In genomic region chr14:61463664-61464063, GRCh38 we compare ENCODE assay signal across 22 cellular contexts.
DNase-seq lines count a peak whose midpoint lies in the region; ATAC-seq and TF ChIP-seq lines count a peak whose summit lies in the region.
"Had no signal": no experiment of that assay in that cellular context is flagged by ENCODE, and none has a peak within 500 bp of the region (broad histone marks: within the 10 kb centered on the region; RNA-seq: fewer than 3 reads in every experiment).

No MANE protein-coding gene starts in this region.

- no peak overlapping the region for H3K4me3 ChIP-seq in left ventricle myocardium inferior
- no peak overlapping the region for H3K4me3 ChIP-seq in PC-9
- H3K4me3 ChIP-seq in uterus, result no peak overlapping the region
- H3K4me3 ChIP-seq: GM12878, K562, ovary, right atrium auricular region, upper lobe of left lung had no signal

- H4K20me1 ChIP-seq in PC-9 (ENCODE audit: insufficient read depth), result no peaks in the 10 kb centered on the region

- peak overlapping the region; percentile 71 for H3K27ac Mint-ChIP-seq in central memory CD8-positive, alpha-beta T cell (ENCODE audit: low read depth)
- H3K27ac Mint-ChIP-seq: activated CD4-positive, alpha-beta memory T cell treated with anti-CD3 and anti-CD28 coated beads, Interleukin-2, amount 10 ng/mL, durations not matched to agents 7 days and 5 days; natural killer cell treated with Interleukin-12 subunit alpha and Interleukin-12 subunit beta and Interleukin-15 and Interleukin-18, amount 100 ng/mL, for 72 hours had no signal

- H3K36me3 Mint-ChIP-seq in central memory CD8-positive, alpha-beta T cell (ENCODE audit: insufficient read depth), result peaks cover 82% of the 10 kb centered on the region

- H3K4me2 ChIP-seq in PC-9, result no peak overlapping the region

- H3K27me3 ChIP-seq in left ventricle myocardium inferior (ENCODE audit: low read depth), result no peaks in the 10 kb centered on the region
- H3K27me3 ChIP-seq in PC-9 (ENCODE audit: insufficient read depth, low read depth), result no peaks in the 10 kb centered on the region
- no peaks in the 10 kb centered on the region for H3K27me3 ChIP-seq in uterus
- H3K27me3 ChIP-seq: ovary, right atrium auricular region, upper lobe of left lung had no signal

- no TSS peak for BruUV-seq in PC-9 (replicated peaks; lab: Mats Ljungman, UMichigan)

- no peaks in the 10 kb centered on the region for H3K27me3 Mint-ChIP-seq in central memory CD8-positive, alpha-beta T cell
- H3K27me3 Mint-ChIP-seq: activated CD4-positive, alpha-beta memory T cell treated with anti-CD3 and anti-CD28 coated beads, Interleukin-2, amount 10 ng/mL, durations not matched to agents 7 days and 5 days; natural killer cell treated with Interleukin-12 subunit alpha and Interleukin-12 subunit beta and Interleukin-15 and Interleukin-18, amount 100 ng/mL, for 72 hours had no signal

- H3K36me3 ChIP-seq in left ventricle myocardium inferior (peaks cover 3% of the 10 kb centered on the region), PC-9 (ENCODE audit: low read depth) (peaks cover 5% of the 10 kb centered on the region; the same call in 1 of the 2 replicates), uterus (no peaks in the 10 kb centered on the region)
- H3K36me3 ChIP-seq: ovary, right atrium auricular region had no signal

- peaks cover 5% of the 10 kb centered on the region for H3K9me3 Mint-ChIP-seq in central memory CD8-positive, alpha-beta T cell

- no peak overlapping the region for H2AFZ ChIP-seq in PC-9

- intact Hi-C loops in left ventricle myocardium inferior (cut with micrococcal nuclease), result loop anchor here (5.0 kb wide), 1 partner anchor 269 kb away; no protein-coding TSS in a partner anchor
- intact Hi-C loops in left cardiac atrium (cut with DNase I), result loop anchor here in 1 of 2 donors (2.0 kb wide), 1 partner anchor 267 kb away; no protein-coding TSS in a partner anchor
- intact Hi-C loops in PC-9 (cut with micrococcal nuclease; ENCODE audit: unreplicated experiment), result loop anchor here (2.0 kb wide), 1 partner anchor 287 kb away; no protein-coding TSS in a partner anchor
- intact Hi-C loops in uterus (cut with DNase I; ENCODE audit: low total_unique reads), result loop anchor here (5.0 kb wide), 1 partner anchor 374 kb away; no protein-coding TSS in a partner anchor

- no peak for TF ChIP-seq CTCF in left ventricle myocardium inferior (IDR thresholded peaks at IDR 0.05; ENCODE audit: borderline replicate concordance)
- TF ChIP-seq CTCF in PC-9 (conservative IDR thresholded peaks at IDR 0.05), result no peak
- TF ChIP-seq CTCF in uterus (IDR thresholded peaks at IDR 0.05), result no peak

- no peak overlapping the region for H3K4me3 Mint-ChIP-seq in central memory CD8-positive, alpha-beta T cell
- H3K4me3 Mint-ChIP-seq: activated CD4-positive, alpha-beta memory T cell treated with anti-CD3 and anti-CD28 coated beads, Interleukin-2, amount 10 ng/mL, durations not matched to agents 7 days and 5 days; natural killer cell treated with Interleukin-12 subunit alpha and Interleukin-12 subunit beta and Interleukin-15 and Interleukin-18, amount 100 ng/mL, for 72 hours had no signal

- POLR2A ChIA-PET in PC-9 (lab: Charles Lee; ENCODE audit: unreplicated experiment), result no interaction called here

- no peaks in the 10 kb centered on the region for H3K9me2 ChIP-seq in PC-9 (ENCODE audit: insufficient read depth)

- no peak for TF ChIP-seq POLR2A in uterus (IDR thresholded peaks at IDR 0.05)

- H3K4me1 ChIP-seq in left ventricle myocardium inferior (peaks cover 58% of the 10 kb centered on the region), PC-9 (replicated peaks; ENCODE audit: insufficient read depth) (peaks cover 57% of the 10 kb centered on the region), uterus (no peaks in the 10 kb centered on the region)

- peaks cover 78% of the 10 kb centered on the region for H3K4me1 Mint-ChIP-seq in central memory CD8-positive, alpha-beta T cell

- H3K9me3 ChIP-seq in left ventricle myocardium inferior (replicated peaks) (peaks cover 7% of the 10 kb centered on the region), PC-9 (ENCODE audit: insufficient read depth, low read depth) (0 out of 2 replicates have a peak, but pooled peaks cover 6% of the 10 kb centered on the region), uterus (no peaks in the 10 kb centered on the region)
- H3K9me3 ChIP-seq: ovary, upper lobe of left lung had no signal

- ATAC-seq in left cardiac atrium (no peak), GM21526 (IDR thresholded peaks at IDR 0.05; ENCODE audit: low FRiP score, unreplicated experiment) (no peak)
- ATAC-seq in central memory CD8-positive, alpha-beta T cell (replicated peaks; ENCODE audit: extremely low read depth, poor library complexity, severe bottlenecking), result no peak
- ATAC-seq: GM12878; K562; natural killer cell treated with Interleukin-12 subunit alpha and Interleukin-12 subunit beta and Interleukin-15 and Interleukin-18, amount 100 ng/mL, for 72 hours had no signal

- DNase-seq in left ventricle myocardium inferior (no peak), left cardiac atrium (no peak), PC-9 (no peak), dedifferentiated amniotic fluid mesenchymal stem cell (ENCODE audit: extremely low spot score) (no peak), uterus (no peak)
- no peak for DNase-seq in central memory CD8-positive, alpha-beta T cell (ENCODE audit: low spot score in 2 of 2)
- DNase-seq: activated CD4-positive, alpha-beta memory T cell treated with anti-CD3 and anti-CD28 coated beads, Interleukin-2, amount 10 ng/mL, durations not matched to agents 7 days and 5 days; activated CD4-positive, CD25-positive, alpha-beta regulatory T cell; cortex of kidney; DMS79; NCI-H1436; NCI-H524; NK-92 treated with Interleukin-12 subunit alpha and Interleukin-12 subunit beta, amount 100 ng/mL, for 24 hours; ovary; RPMI8226; T1000; upper lobe of left lung had no signal

- peak overlapping the region; percentile 67 for H3K27ac ChIP-seq in left ventricle myocardium inferior (replicated peaks)
- peak overlapping the region; percentile 64 for H3K27ac ChIP-seq in PC-9
- no peak overlapping the region for H3K27ac ChIP-seq in uterus
- H3K27ac ChIP-seq: ovary had no signal

- H3K79me2 ChIP-seq in PC-9 (ENCODE audit: low read depth), result peaks cover 53% of the 10 kb centered on the region

- H3F3A ChIP-seq in PC-9 (ENCODE audit: insufficient read depth, low read depth), result peaks cover 24% of the 10 kb centered on the region

- CTCF ChIA-PET in PC-9 (lab: Charles Lee), result no interaction called here

Comparison
In these comparisons a context has a peak if more than half of its experiments do, and no peak if none do; other contexts are left out.
1. H3K27ac ChIP-seq: peak in left ventricle myocardium inferior (single experiment) and PC-9 (single experiment); none in uterus (0 of 2).